ENCODE assay signal across 10 cellular contexts in genomic region chr20:9215539-9215938, GRCh38.
DNase-seq lines count a peak whose midpoint lies in the region; ATAC-seq and TF ChIP-seq lines count a peak whose summit lies in the region.
"Had no signal": no experiment of that assay in that cellular context is flagged by ENCODE, and none has a peak within 500 bp of the region (broad histone marks: within the 10 kb centered on the region; RNA-seq: fewer than 3 reads in every experiment).

No MANE protein-coding gene starts in this region.

- ATAC-seq in GM18867 (IDR thresholded peaks at IDR 0.05; ENCODE audit: unreplicated experiment): peak; percentile 65

- H3F3A ChIP-seq in PC-9 (ENCODE audit: insufficient read depth, low read depth): no peaks in the 10 kb centered on the region

- DNase-seq in ACHN (peak; percentile 34), PC-9 (no peak), fibroblast of the aortic adventitia (ENCODE audit: low read depth) (no peak), neuronal stem cell (ENCODE audit: low spot score) (no peak), nephron progenitor cell (no peak), islet precursor cell (no peak)
- DNase-seq in stimulated activated naive CD4-positive, alpha-beta T cell treated with Interleukin-2 at 50 U/mL for 16 hours (lab: John Stamatoyannopoulos, UW): no peak
- DNase-seq: activated CD4-positive, CD25-positive, alpha-beta regulatory T cell had no signal

- H3K36me3 ChIP-seq in PC-9 (ENCODE audit: low read depth) (no peaks in the 10 kb centered on the region), neuronal stem cell (replicated peaks in 1 of 2; ENCODE audit: control insufficient read depth in 2 of 2, insufficient read depth in 2 of 2, low read length in 2 of 2) (no peaks in the 10 kb centered on the region)
- H3K36me3 ChIP-seq: neutrophil had no signal

- H3K23ac ChIP-seq in neuronal stem cell (ENCODE audit: low read depth, low read length, poor library complexity): no peak overlapping the region

- no peaks in the 10 kb centered on the region for H3K9me3 ChIP-seq in PC-9 (ENCODE audit: insufficient read depth, low read depth)
- no peaks in the 10 kb centered on the region for H3K9me3 ChIP-seq in neuronal stem cell (replicated peaks in 1 of 2; ENCODE audit: control insufficient read depth in 2 of 2, insufficient read depth in 1 of 2, low read depth in 1 of 2, low read length in 2 of 2)
- H3K9me3 ChIP-seq: neutrophil had no signal

- no peak overlapping the region for H2AFZ ChIP-seq in PC-9
- H2AFZ ChIP-seq in neuronal stem cell (ENCODE audit: low read length): no peak overlapping the region

- H4K91ac ChIP-seq in neuronal stem cell (ENCODE audit: low read depth, low read length, poor library complexity): no peak overlapping the region

- CTCF ChIA-PET in PC-9 (lab: Charles Lee): interaction anchor here (0.6 kb wide), 1 partner anchor 362 kb away, joined by 4 read pairs; no protein-coding TSS in a partner anchor

- H3K27me3 Mint-ChIP-seq in nephron progenitor cell (ENCODE audit: low read depth, poor library complexity): no peaks in the 10 kb centered on the region

- H3K4me3 ChIP-seq in PC-9: no peak overlapping the region
- no peak overlapping the region for H3K4me3 ChIP-seq in fibroblast of the aortic adventitia (ENCODE audit: low read depth, low read length)
- no peak overlapping the region for H3K4me3 ChIP-seq in neuronal stem cell (ENCODE audit: low read length in 2 of 2)

- H3K4me2 ChIP-seq in PC-9 (no peak overlapping the region), neuronal stem cell (ENCODE audit: insufficient read depth, low read length, poor library complexity, severe bottlenecking) (no peak overlapping the region)

- H2BK15ac ChIP-seq in neuronal stem cell (ENCODE audit: low read length): no peak overlapping the region

- POLR2A ChIA-PET in PC-9 (lab: Charles Lee; ENCODE audit: unreplicated experiment): no interaction called here

- no peak overlapping the region for H3K9ac ChIP-seq in neuronal stem cell (ENCODE audit: low read depth, low read length, poor library complexity)

- H4K20me1 ChIP-seq in PC-9 (ENCODE audit: insufficient read depth): no peaks in the 10 kb centered on the region; the same call in 1 of the 2 replicates

- H3K4me1 ChIP-seq in PC-9 (replicated peaks; ENCODE audit: insufficient read depth) (no peaks in the 10 kb centered on the region), neuronal stem cell (ENCODE audit: control insufficient read depth in 2 of 2, insufficient read depth in 1 of 2, low read depth in 1 of 2, low read length in 2 of 2) (no peaks in the 10 kb centered on the region)

- H2AK5ac ChIP-seq in neuronal stem cell (ENCODE audit: low read depth, low read length): no peak overlapping the region

- H2BK120ac ChIP-seq in neuronal stem cell (ENCODE audit: low read depth, low read length): no peak overlapping the region

- no peak overlapping the region for H3K14ac ChIP-seq in neuronal stem cell (ENCODE audit: low read length)

- intact Hi-C loops in PC-9 (cut with micrococcal nuclease; ENCODE audit: unreplicated experiment): no loop called here

- in situ Hi-C loops in ACHN (cut with HindIII; ENCODE audit: low pct_ligation_motif_present, low pct_unique_long_range_greater_than_20kb, low sequenced_read_pairs): no loop called here

- no peak overlapping the region for H3K4ac ChIP-seq in neuronal stem cell (ENCODE audit: low read length)

- H3K36me3 Mint-ChIP-seq in nephron progenitor cell (ENCODE audit: low read depth): peaks cover 33% of the 10 kb centered on the region

- no peaks in the 10 kb centered on the region for H3K79me1 ChIP-seq in neuronal stem cell (ENCODE audit: low read depth, low read length)

- H3K27me3 ChIP-seq in PC-9 (ENCODE audit: insufficient read depth, low read depth): no peaks in the 10 kb centered on the region
- H3K27me3 ChIP-seq in neuronal stem cell (ENCODE audit: control insufficient read depth in 3 of 3, insufficient read depth in 3 of 3, low read depth in 1 of 3, low read length in 3 of 3): no peaks in the 10 kb centered on the region
- H3K27me3 ChIP-seq: neutrophil had no signal

- TF ChIP-seq CTCF in PC-9 (conservative IDR thresholded peaks at IDR 0.05): peak; percentile 54
- TF ChIP-seq CTCF in fibroblast of the aortic adventitia (IDR thresholded peaks at IDR 0.05; ENCODE audit: insufficient read depth, low read length): peak; percentile 18
- TF ChIP-seq CTCF in nephron progenitor cell (IDR thresholded peaks at IDR 0.05): no peak

- H3K27ac ChIP-seq in PC-9: no peak overlapping the region
- H3K27ac ChIP-seq in neuronal stem cell (replicated peaks; ENCODE audit: low read length): no peak overlapping the region
- H3K27ac ChIP-seq: neutrophil had no signal

- H3K79me2 ChIP-seq in PC-9 (ENCODE audit: low read depth): no peaks in the 10 kb centered on the region

- peaks cover 40% of the 10 kb centered on the region for H3K4me1 Mint-ChIP-seq in nephron progenitor cell

- H3K9me2 ChIP-seq in PC-9 (ENCODE audit: insufficient read depth): no peaks in the 10 kb centered on the region

- no peak overlapping the region for H2BK12ac ChIP-seq in neuronal stem cell (ENCODE audit: low read length)

- H3K4me3 Mint-ChIP-seq in nephron progenitor cell: no peak overlapping the region

- no peaks in the 10 kb centered on the region for H3K9me3 Mint-ChIP-seq in nephron progenitor cell

- no TSS peak for BruUV-seq in PC-9 (replicated peaks; lab: Mats Ljungman, UMichigan)

- H3K27ac Mint-ChIP-seq in nephron progenitor cell: no peak overlapping the region

- no peak overlapping the region for H3K18ac ChIP-seq in neuronal stem cell (ENCODE audit: low read length)

- WGBS in neuronal stem cell (ENCODE audit: extremely low coverage in 2 of 2, insufficient read length in 2 of 2, insufficient replicate concordance in 1 of 2), 2 donors: no CpG with 5 or more reads among the region's 2 CpGs

- no peak overlapping the region for H4K8ac ChIP-seq in neuronal stem cell (ENCODE audit: low read depth, low read length)

- no peak overlapping the region for H2BK5ac ChIP-seq in neuronal stem cell (ENCODE audit: low read length)
